ENCODE assay signal across 8 cellular contexts in genomic region chr6:99119109-99120031, GRCh38.
DNase-seq lines count a peak whose midpoint lies in the region; ATAC-seq, FAIRE-seq and TF ChIP-seq lines count a peak whose summit lies in the region.
"Had no signal": no experiment of that assay in that cellular context is flagged by ENCODE, and none has a peak within 500 bp of the region (broad histone marks: within the 10 kb centered on the region; RNA-seq: fewer than 3 reads in every experiment).

No MANE protein-coding gene starts in this region.

- TF ChIP-seq RAD21 in liver (IDR thresholded peaks at IDR 0.05), result peak; percentile 97 to 98

- TF ChIP-seq CTCF in OCI-LY7 (conservative IDR thresholded peaks at IDR 0.05; ENCODE audit: low read length) (peak; percentile 90), cardiac fibroblast (IDR thresholded peaks at IDR 0.05; ENCODE audit: low read depth, low read length) (peak; percentile 61), liver (IDR thresholded peaks at IDR 0.05; ENCODE audit: low read depth, low read length, missing input control) (peak; percentile 68)

- FAIRE-seq in urothelium cell line (lab: Jason Lieb, UNC), result no peak

- H3K27me3 ChIP-seq in liver (ENCODE audit: control insufficient read depth in 4 of 4, insufficient read depth in 4 of 4, low read length in 3 of 4), result peaks cover 0 to 3% (median 2%) of the 10 kb centered on the region in 4 donors

- ATAC-seq in GM21423 (IDR thresholded peaks at IDR 0.05; ENCODE audit: unreplicated experiment), result peak; percentile 73
- ATAC-seq: activated naive CD4-positive, alpha-beta T cell treated with anti-CD3 and anti-CD28 coated beads, Interleukin-2, amount 50 U/mL, for 72 hours had no signal

- no peaks in the 10 kb centered on the region for H4K20me1 ChIP-seq in OCI-LY7 (ENCODE audit: insufficient read depth, low read length)

- H2AFZ ChIP-seq in OCI-LY7 (ENCODE audit: low read length), result no peak overlapping the region

- H3K36me3 ChIP-seq in OCI-LY7 (ENCODE audit: insufficient read depth, low read length), result no peaks in the 10 kb centered on the region
- no peaks in the 10 kb centered on the region for H3K36me3 ChIP-seq in liver (ENCODE audit: control insufficient read depth in 4 of 4, insufficient read depth in 3 of 4, low read depth in 1 of 4, low read length in 3 of 4)

- no peaks in the 10 kb centered on the region for H3K9me2 ChIP-seq in OCI-LY7 (ENCODE audit: insufficient read depth, low read length)

- intact Hi-C loops in OCI-LY7 (cut with micrococcal nuclease; ENCODE audit: unreplicated experiment), result loop anchor here (5.0 kb wide), 1 partner anchor 1622 kb away; no protein-coding TSS in a partner anchor

- no peak overlapping the region for H3K4me2 ChIP-seq in OCI-LY7 (ENCODE audit: low read length)

- H3K4me3 ChIP-seq in OCI-LY7 (ENCODE audit: low read depth, low read length, poor library complexity, severe bottlenecking), result no peak overlapping the region
- H3K4me3 ChIP-seq in cardiac fibroblast (replicated peaks in 1 of 2; ENCODE audit: low read depth in 2 of 2, low read length in 2 of 2), result no peak overlapping the region
- H3K4me3 ChIP-seq in liver (ENCODE audit: low read depth in 1 of 3, low read length in 3 of 3), result no peak overlapping the region

- POLR2A ChIA-PET in OCI-LY7 (lab: Charles Lee), result interaction anchor here (0.7 to 1.4 kb wide), 2 partner anchors 139 to 749 kb away, joined by 3 to 4 read pairs; no protein-coding TSS in a partner anchor

- CTCF ChIA-PET in OCI-LY7 (lab: Charles Lee; ENCODE audit: unreplicated experiment), result no interaction called here

- no TSS peak for BruUV-seq in OCI-LY7 (replicated peaks; lab: Mats Ljungman, UMichigan)

- H3K9me3 ChIP-seq in OCI-LY7 (ENCODE audit: low read length) (no peaks in the 10 kb centered on the region), liver (ENCODE audit: control insufficient read depth in 4 of 4, low read length in 3 of 4) (no peaks in the 10 kb centered on the region)

- H3K4me1 ChIP-seq in OCI-LY7 (ENCODE audit: insufficient read depth, low read length, poor library complexity, severe bottlenecking), result peaks cover 3% of the 10 kb centered on the region
- H3K4me1 ChIP-seq in liver (ENCODE audit: control insufficient read depth in 4 of 4, insufficient read depth in 4 of 4, low read length in 3 of 4), result no peaks in the 10 kb centered on the region

- DNase-seq in G401 (ENCODE audit: low spot score) (peak; percentile 59), KBM-7 (peak; percentile 52), OCI-LY7 (ENCODE audit: low spot score) (peak; percentile 57), cardiac fibroblast (ENCODE audit: low read depth in 2 of 2) (peak; percentile 47 to 60), urothelium cell line (ENCODE audit: low spot score) (peak; percentile 30)

- H3K9ac ChIP-seq in liver (ENCODE audit: low read depth in 1 of 2, low read length in 2 of 2), result no peak overlapping the region

- 43% methylated on average over 8 of the region's 8 CpGs for WGBS in liver

- H3K27ac ChIP-seq in OCI-LY7 (ENCODE audit: low read depth, low read length, poor library complexity, severe bottlenecking), result no peak overlapping the region
- H3K27ac ChIP-seq in liver (ENCODE audit: low read depth in 1 of 2, low read length in 2 of 2), result no peak overlapping the region

- in situ Hi-C loops in G401 (cut with HindIII; ENCODE audit: low sequenced_read_pairs) (no loop called here), KBM-7 (cut with MboI; ENCODE audit: low pct_unique_long_range_greater_than_20kb, low sequenced_read_pairs) (no loop called here)

- no peaks in the 10 kb centered on the region for H3K79me2 ChIP-seq in OCI-LY7 (ENCODE audit: insufficient read depth, low read depth, low read length)

TF ChIP-seq in liver, 16 proteins besides CTCF, POLR2A, EP300 and RAD21:
- TF ChIP-seq HNF4A (conservative IDR thresholded peaks at IDR 0.05) (no peak), GABPA (IDR thresholded peaks at IDR 0.05 in 1 of 2, conservative IDR thresholded peaks at IDR 0.05 in 1 of 2) (no peak), REST (IDR thresholded peaks at IDR 0.05) (no peak), JUND (IDR thresholded peaks at IDR 0.05) (no peak), SP1 (IDR thresholded peaks at IDR 0.05) (no peak), NR2F2 (IDR thresholded peaks at IDR 0.05) (no peak), EGR1 (IDR thresholded peaks at IDR 0.05; ENCODE audit: low read depth in 2 of 2) (no peak), ZBTB33 (IDR thresholded peaks at IDR 0.05) (no peak)
